In the genomic region with DNA sequence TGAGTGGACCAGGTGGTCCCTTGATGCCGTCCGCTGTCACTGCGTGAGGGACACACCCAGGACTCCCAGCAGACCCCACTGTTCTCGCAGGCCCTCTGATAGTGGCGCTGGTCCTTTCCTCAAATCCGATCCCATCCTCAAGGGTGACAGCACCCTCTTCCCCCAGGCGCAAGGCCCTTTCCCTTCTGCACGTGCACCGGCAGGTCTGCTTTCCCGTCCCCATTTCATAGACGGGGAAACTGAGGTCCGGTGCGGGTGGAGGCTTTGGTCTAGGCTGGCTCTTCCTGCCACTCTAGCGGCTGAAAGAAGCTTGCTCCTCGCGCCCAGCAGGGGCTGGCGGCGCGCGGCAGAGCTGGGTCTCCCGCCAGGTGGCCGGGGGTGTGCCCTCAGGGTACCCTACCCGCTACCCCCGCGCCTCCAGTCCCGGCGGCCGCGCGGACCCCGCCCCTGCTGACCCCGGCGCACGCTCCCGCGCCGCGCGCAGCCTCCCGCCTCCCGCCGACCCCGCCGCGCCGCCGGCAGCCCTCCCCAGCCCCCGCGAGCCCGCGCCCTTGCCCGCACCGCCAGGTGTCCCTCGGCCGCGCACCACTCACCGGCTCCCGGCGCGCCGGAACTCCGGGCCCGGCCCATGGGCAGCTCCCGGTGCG, we compare ENCODE assay signal across 7 cellular contexts. TPM values are rescaled to one million over a fixed set of nuclear protein-coding genes. Genes with fewer than 3 reads are reported as not detected.
DNase-seq lines count a peak whose midpoint lies in the region; ATAC-seq, FAIRE-seq and TF ChIP-seq lines count a peak whose summit lies in the region.

No MANE protein-coding gene starts in this region.

- dilution Hi-C loops in endothelial cell of umbilical vein (cut with MboI; ENCODE audit: extremely low pct_ligation_motif_present, low sequenced_read_pairs), result no loop called here

- H3K27me3 Mint-ChIP-seq in H9 (ENCODE audit: low read depth), result peaks cover 36% of the 10 kb centered on the region

- FAIRE-seq in endothelial cell of umbilical vein (lab: Jason Lieb, UNC), result no peak

- no peak overlapping the region for H2BK120ac ChIP-seq in H9 (ENCODE audit: low read depth, low read length, poor library complexity, severe bottlenecking)

- no peaks in the 10 kb centered on the region for H3K9me1 ChIP-seq in endothelial cell of umbilical vein (replicated peaks; ENCODE audit: control insufficient read depth, extremely low read depth, insufficient read depth, low read length)

- BruUV-seq in endothelial cell of umbilical vein (replicated peaks; lab: Mats Ljungman, UMichigan), result no TSS peak

- H4K5ac ChIP-seq in H9 (ENCODE audit: insufficient read length, low read depth, low read length), result no peak overlapping the region

- H3K9ac ChIP-seq in ES-I3 (ENCODE audit: low read depth, low read length), result peak overlapping the region; percentile 39; the same call in 1 of the 2 replicates
- no peak overlapping the region for H3K9ac ChIP-seq in H9 (ENCODE audit: extremely low read depth, insufficient read length, low read length)
- no peak overlapping the region for H3K9ac ChIP-seq in endothelial cell of umbilical vein (replicated peaks; ENCODE audit: extremely low read depth, insufficient read depth, low read length)

- intact Hi-C loops in endothelial cell of umbilical vein (cut with micrococcal nuclease), result loop anchor here (1.0 to 2.0 kb wide), 2 partner anchors 81 to 120 kb away; no protein-coding TSS in a partner anchor

- peaks cover 8 to 9% of the 10 kb centered on the region in 2 experiments; a peak in 3 of 4 replicates for H3K4me1 Mint-ChIP-seq in H9

- POLR2A ChIA-PET in endothelial cell of umbilical vein (lab: Charles Lee), result no interaction called here

- H4K20me1 ChIP-seq in H9 (ENCODE audit: control insufficient read depth, insufficient read depth, insufficient read length) (no peaks in the 10 kb centered on the region), endothelial cell of umbilical vein (replicated peaks; ENCODE audit: control insufficient read depth, extremely low read depth, insufficient read depth, low read length) (no peaks in the 10 kb centered on the region)

- no peaks in the 10 kb centered on the region for H3K23me2 ChIP-seq in H9 (ENCODE audit: insufficient read length, low read depth, low read length, poor library complexity, severe bottlenecking)

- H2AFZ ChIP-seq in H9 (ENCODE audit: low read length), result no peak overlapping the region
- H2AFZ ChIP-seq in endothelial cell of umbilical vein (ENCODE audit: low read depth, low read length), result peak overlapping the region; percentile 8

- CTCF ChIA-PET in endothelial cell of umbilical vein (lab: Charles Lee), result interaction anchor here (0.7 to 2.4 kb wide), 30 partner anchors 9 to 397 kb away, joined by 3 to 36 read pairs (median 4); a partner anchor contains a TSS

- H4K91ac ChIP-seq in H9 (ENCODE audit: insufficient read length, low read depth, low read length), result no peak overlapping the region

- no peak for TF ChIP-seq CTCF in H9 (conservative IDR thresholded peaks at IDR 0.05)
- peak in 1 of 2 donors; percentile 46 for TF ChIP-seq CTCF in endothelial cell of umbilical vein (IDR thresholded peaks at IDR 0.05; ENCODE audit: extremely low read depth in 1 of 2, insufficient read depth in 1 of 2, low read depth in 1 of 2, low read length in 2 of 2)
- no peak for TF ChIP-seq CTCF in omental fat pad (IDR thresholded peaks at IDR 0.05)

- H3K4ac ChIP-seq in H9 (ENCODE audit: low read depth, low read length), result no peak overlapping the region

- no peak overlapping the region for H4K8ac ChIP-seq in H9 (replicated peaks; ENCODE audit: insufficient read length, low read depth, low read length)

- H3K9me3 ChIP-seq in ES-I3 (ENCODE audit: control insufficient read depth, insufficient read depth, low read length), result no peaks in the 10 kb centered on the region
- H3K9me3 ChIP-seq in H9 (ENCODE audit: control insufficient read depth, low read depth, low read length), result no peaks in the 10 kb centered on the region
- H3K9me3 ChIP-seq in endothelial cell of umbilical vein (replicated peaks; ENCODE audit: control insufficient read depth, insufficient read depth, low read length), result no peaks in the 10 kb centered on the region

- H2BK5ac ChIP-seq in H9 (ENCODE audit: insufficient read length, low read length), result no peak overlapping the region

- peak overlapping the region; percentile 52 to 79 for H3K4me3 Mint-ChIP-seq in H9

- peak; percentile 42 for ATAC-seq in omental fat pad (ENCODE audit: low FRiP score)
- ATAC-seq in HG03095 (IDR thresholded peaks at IDR 0.05; ENCODE audit: unreplicated experiment), result no peak

- H3K23ac ChIP-seq in H9 (ENCODE audit: insufficient read length, low read depth, low read length), result no peak overlapping the region

- no peak overlapping the region; a peak in 1 of 7 replicates for H3K27ac Mint-ChIP-seq in H9

- no peak overlapping the region for H2AK5ac ChIP-seq in H9 (ENCODE audit: insufficient read length, low read length)

- peak overlapping the region in 1 of 3 experiments; percentile 27 for H3K4me3 ChIP-seq in endothelial cell of umbilical vein (replicated peaks in 1 of 3; ENCODE audit: insufficient read depth in 1 of 3, low read depth in 1 of 3, low read length in 3 of 3)

- no peak overlapping the region for H2BK20ac ChIP-seq in H9 (ENCODE audit: low read depth, low read length, poor library complexity, severe bottlenecking)

- no peak overlapping the region for H2BK15ac ChIP-seq in H9 (ENCODE audit: low read depth, low read length)

- H3K4me2 ChIP-seq in H9 (ENCODE audit: insufficient read depth, insufficient read length, low read length) (peak overlapping the region; percentile 18), endothelial cell of umbilical vein (ENCODE audit: insufficient read depth, low read length) (no peak overlapping the region)

- H3K14ac ChIP-seq in H9 (ENCODE audit: insufficient read depth, low read length), result no peak overlapping the region

- H3K27ac ChIP-seq in H9 (ENCODE audit: insufficient read length, low read depth, low read length) (no peak overlapping the region), endothelial cell of umbilical vein (ENCODE audit: insufficient read depth, low read depth, low read length) (no peak overlapping the region)

- no peak for TF ChIP-seq POLR2A in endothelial cell of umbilical vein (IDR thresholded peaks at IDR 0.05; ENCODE audit: low read depth, low read length)

- H3K9me3 Mint-ChIP-seq in H9, result 0 out of 5 replicates have a peak, but pooled peaks cover 0 to 4% of the 10 kb centered on the region in 2 experiments

- no peak overlapping the region for H3K18ac ChIP-seq in H9 (ENCODE audit: insufficient read length, low read depth, low read length)

- H3K36me3 ChIP-seq in ES-I3 (ENCODE audit: insufficient read depth, low read length) (no peaks in the 10 kb centered on the region), endothelial cell of umbilical vein (ENCODE audit: control insufficient read depth in 2 of 2, extremely low read depth in 1 of 2, insufficient read depth in 2 of 2, low read length in 2 of 2) (no peaks in the 10 kb centered on the region)

- H3T11ph ChIP-seq in H9 (ENCODE audit: low read length), result no peak overlapping the region

- no CpG with 5 or more reads among the region's 65 CpGs for WGBS in H9 (ENCODE audit: extremely low coverage, insufficient read length, low lambda C conversion rate)

- H2BK12ac ChIP-seq in H9 (ENCODE audit: insufficient read length, low read depth, low read length), result no peak overlapping the region

- H3K4me1 ChIP-seq in ES-I3 (ENCODE audit: insufficient read depth, low read length) (no peaks in the 10 kb centered on the region), H9 (ENCODE audit: insufficient read depth, low read length) (no peaks in the 10 kb centered on the region), endothelial cell of umbilical vein (ENCODE audit: control insufficient read depth, extremely low read depth, insufficient read depth, low read length) (peaks cover 3% of the 10 kb centered on the region)

- no peak overlapping the region for H3K56ac ChIP-seq in H9 (ENCODE audit: insufficient read length, low read depth, low read length)

- H3K36me3 Mint-ChIP-seq in H9 (ENCODE audit: insufficient read depth in 1 of 3, low read depth in 3 of 3), result no peaks in the 10 kb centered on the region; a peak in 1 of 7 replicates

- H3K27me3 ChIP-seq in H9 (ENCODE audit: insufficient read depth, low read length) (peaks cover 7% of the 10 kb centered on the region; the same call in 1 of the 2 replicates), endothelial cell of umbilical vein (ENCODE audit: control insufficient read depth in 2 of 2, insufficient read depth in 2 of 2, low read length in 2 of 2) (peaks cover 10 to 21% of the 10 kb centered on the region in 2 experiments)

- DNase-seq in H9, result peak; percentile 43
- DNase-seq in SK-N-DZ (ENCODE audit: low spot score), result peak; percentile 32
- DNase-seq in endothelial cell of umbilical vein (ENCODE audit: low read depth, low spot score), result no peak
- no peak for DNase-seq in omental fat pad (ENCODE audit: low spot score)
- DNase-seq in foreskin melanocyte, result no peak

- H3K79me1 ChIP-seq in H9 (ENCODE audit: insufficient read depth, low read depth, low read length, poor library complexity, severe bottlenecking), result no peaks in the 10 kb centered on the region

- H3K79me2 ChIP-seq in H9 (ENCODE audit: insufficient read depth, low read length), result no peaks in the 10 kb centered on the region
- no peaks in the 10 kb centered on the region for H3K79me2 ChIP-seq in endothelial cell of umbilical vein (ENCODE audit: control insufficient read depth, insufficient read depth, low read length)

TF ChIP-seq in endothelial cell of umbilical vein, 7 proteins besides CTCF, POLR2A, EP300 and RAD21 (continues in another document):
- TF ChIP-seq, protein P1, sequence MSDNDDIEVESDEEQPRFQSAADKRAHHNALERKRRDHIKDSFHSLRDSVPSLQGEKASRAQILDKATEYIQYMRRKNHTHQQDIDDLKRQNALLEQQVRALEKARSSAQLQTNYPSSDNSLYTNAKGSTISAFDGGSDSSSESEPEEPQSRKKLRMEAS (IDR thresholded peaks at IDR 0.05; ENCODE audit: insufficient read depth, insufficient read length), result no peak
- TF ChIP-seq POLR2AphosphoS5 (IDR thresholded peaks at IDR 0.05; ENCODE audit: insufficient read depth, low read depth, low read length) (no peak), EZH2 (IDR thresholded peaks at IDR 0.05; ENCODE audit: borderline replicate concordance, low read depth, low read length, severe bottlenecking) (peak; percentile 6)

RNA-seq across cellular contexts. Expression of a gene that starts 0.5 kb away (rescaled TPM):
- 0.83 and 0.90 TPM in 2 replicates for total RNA-seq in H9 (2021)
- not detected in 2 replicates for polyA plus RNA-seq in SK-N-DZ (2014; cell fraction: cytosol; rRNA removed)
- not detected in 2 replicates for polyA plus RNA-seq in SK-N-DZ (2014; cell fraction: nucleus; rRNA removed)
- not detected in 2 replicates for total RNA-seq in endothelial cell of umbilical vein
- polyA plus RNA-seq in endothelial cell of umbilical vein, result not detected in 2 replicates
- polyA plus RNA-seq in endothelial cell of umbilical vein (2011; cell fraction: cytosol; rRNA removed), result not detected in 2 replicates
- polyA plus RNA-seq in endothelial cell of umbilical vein (2011; cell fraction: nucleus; rRNA removed), result not detected in 2 replicates
- not detected in 2 replicates for polyA plus RNA-seq in endothelial cell of umbilical vein (2012)
- not detected in 2 replicates for polyA minus RNA-seq in endothelial cell of umbilical vein
- polyA minus RNA-seq in endothelial cell of umbilical vein (2011; cell fraction: cytosol; rRNA and poly(A)+ RNA removed), result 0.92 TPM
- polyA minus RNA-seq in endothelial cell of umbilical vein (2011; cell fraction: nucleus; rRNA and poly(A)+ RNA removed), result not detected in 2 replicates
- 1 to 10 TPM in 1 of 4 donors, under 1 TPM in 1, not detected in 2; 0.37 to 8.5 TPM for total RNA-seq in omental fat pad

Comparison
In these comparisons a context has a peak if more than half of its experiments do, and no peak if none do; other contexts are left out.
1. DNase-seq: peak in H9 (single experiment) and SK-N-DZ (single experiment); none in endothelial cell of umbilical vein (single experiment), omental fat pad (single experiment) and foreskin melanocyte (single experiment).